1 cellular context compared by ENCODE assay signal in the genomic region with DNA sequence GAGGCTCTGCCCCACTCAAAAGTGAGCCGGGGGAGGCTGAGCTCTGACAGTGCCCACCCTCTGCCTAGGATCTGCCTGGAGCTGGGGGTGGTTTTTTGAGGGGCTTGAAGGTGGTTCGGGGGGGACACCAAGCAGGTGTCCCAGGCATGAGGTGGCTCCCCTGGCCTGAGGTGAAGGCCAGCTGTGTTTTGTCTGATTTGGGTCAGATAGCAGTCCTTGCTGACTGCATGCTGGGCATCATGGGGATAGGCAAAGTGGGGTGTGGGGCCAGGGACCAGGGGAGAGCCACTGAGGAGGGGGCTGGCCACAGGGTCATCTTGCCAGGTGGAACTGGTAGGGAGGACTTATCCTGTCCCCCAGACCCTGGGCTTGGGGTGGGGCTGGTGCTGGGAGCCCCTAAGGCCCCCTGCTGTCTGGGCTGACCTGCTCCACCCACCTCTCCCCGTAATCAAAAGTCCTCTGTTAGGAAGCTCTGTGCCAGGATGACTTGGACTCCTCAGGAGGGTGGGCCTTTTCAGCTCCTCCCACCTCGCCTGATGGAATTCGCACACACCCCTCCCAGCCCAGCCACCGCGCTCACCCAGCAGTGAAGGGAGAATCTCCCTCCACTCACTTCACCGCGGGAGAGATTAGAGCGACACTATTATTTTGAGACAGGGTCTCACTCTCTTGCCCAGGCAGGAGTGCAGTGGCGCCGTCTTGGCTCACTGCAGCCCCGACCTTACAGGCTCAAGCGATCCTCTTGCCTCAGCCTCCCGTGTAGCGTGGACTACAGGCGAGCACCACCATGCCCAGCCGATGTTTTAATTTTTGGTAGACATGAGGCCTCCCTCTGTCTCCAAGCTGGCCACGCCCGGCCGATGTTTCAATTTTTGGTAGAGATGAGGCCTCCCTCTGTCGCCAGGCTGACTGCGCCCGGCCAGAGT.
TF ChIP-seq lines count a peak whose summit lies in the region.

No MANE protein-coding gene starts in this region.

TF ChIP-seq in HepG2, 621 proteins besides CTCF, POLR2A, EP300 and RAD21 (continued from another document and continues in another):
- TF ChIP-seq FOXA3 (CRISPR knock-in tag; IDR thresholded peaks at IDR 0.05) (peak; percentile 4; the same call in 1 of the 2 replicates), MEF2D (CRISPR knock-in tag; IDR thresholded peaks at IDR 0.05) (no peak), RBAK (CRISPR knock-in tag; IDR thresholded peaks at IDR 0.05) (no peak), ZSCAN9 (CRISPR knock-in tag; IDR thresholded peaks at IDR 0.05; ENCODE audit: borderline replicate concordance) (no peak), ZNF274 (CRISPR knock-in tag; IDR thresholded peaks at IDR 0.05) (no peak), ZSCAN22 (CRISPR knock-in tag; IDR thresholded peaks at IDR 0.05) (no peak), THAP11 (CRISPR knock-in tag; IDR thresholded peaks at IDR 0.05) (0 out of 2 replicates have a peak, but pooled peaks have one; percentile 12), DNMT3B (CRISPR knock-in tag; conservative IDR thresholded peaks at IDR 0.05) (no peak), ESRRA (CRISPR knock-in tag; IDR thresholded peaks at IDR 0.05; ENCODE audit: low read depth) (no peak), ZNF432 (CRISPR knock-in tag; IDR thresholded peaks at IDR 0.05; ENCODE audit: borderline replicate concordance) (no peak), TSC22D2 (CRISPR knock-in tag; IDR thresholded peaks at IDR 0.05; ENCODE audit: borderline replicate concordance) (peak; percentile 44; the same call in 1 of the 2 replicates), TCF7 (IDR thresholded peaks at IDR 0.05; ENCODE audit: low read depth) (no peak), ZNF577 (CRISPR knock-in tag; IDR thresholded peaks at IDR 0.05; ENCODE audit: borderline replicate concordance, low read depth) (no peak; the same call in 1 of the 2 replicates), MTA3 (CRISPR knock-in tag; IDR thresholded peaks at IDR 0.05) (no peak), KDM2A (CRISPR knock-in tag; IDR thresholded peaks at IDR 0.05; ENCODE audit: borderline replicate concordance, low read depth) (peak; percentile 62; the same call in 1 of the 2 replicates), BCL6 (CRISPR knock-in tag; IDR thresholded peaks at IDR 0.05) (no peak), SMARCC2 (IDR thresholded peaks at IDR 0.05) (no peak), EED (CRISPR knock-in tag; IDR thresholded peaks at IDR 0.05) (no peak), MATR3 (CRISPR knock-in tag; IDR thresholded peaks at IDR 0.05) (no peak), HNRNPL (IDR thresholded peaks at IDR 0.05; ENCODE audit: low read depth, low read length) (peak; percentile 78)
- TF ChIP-seq, protein P1, sequence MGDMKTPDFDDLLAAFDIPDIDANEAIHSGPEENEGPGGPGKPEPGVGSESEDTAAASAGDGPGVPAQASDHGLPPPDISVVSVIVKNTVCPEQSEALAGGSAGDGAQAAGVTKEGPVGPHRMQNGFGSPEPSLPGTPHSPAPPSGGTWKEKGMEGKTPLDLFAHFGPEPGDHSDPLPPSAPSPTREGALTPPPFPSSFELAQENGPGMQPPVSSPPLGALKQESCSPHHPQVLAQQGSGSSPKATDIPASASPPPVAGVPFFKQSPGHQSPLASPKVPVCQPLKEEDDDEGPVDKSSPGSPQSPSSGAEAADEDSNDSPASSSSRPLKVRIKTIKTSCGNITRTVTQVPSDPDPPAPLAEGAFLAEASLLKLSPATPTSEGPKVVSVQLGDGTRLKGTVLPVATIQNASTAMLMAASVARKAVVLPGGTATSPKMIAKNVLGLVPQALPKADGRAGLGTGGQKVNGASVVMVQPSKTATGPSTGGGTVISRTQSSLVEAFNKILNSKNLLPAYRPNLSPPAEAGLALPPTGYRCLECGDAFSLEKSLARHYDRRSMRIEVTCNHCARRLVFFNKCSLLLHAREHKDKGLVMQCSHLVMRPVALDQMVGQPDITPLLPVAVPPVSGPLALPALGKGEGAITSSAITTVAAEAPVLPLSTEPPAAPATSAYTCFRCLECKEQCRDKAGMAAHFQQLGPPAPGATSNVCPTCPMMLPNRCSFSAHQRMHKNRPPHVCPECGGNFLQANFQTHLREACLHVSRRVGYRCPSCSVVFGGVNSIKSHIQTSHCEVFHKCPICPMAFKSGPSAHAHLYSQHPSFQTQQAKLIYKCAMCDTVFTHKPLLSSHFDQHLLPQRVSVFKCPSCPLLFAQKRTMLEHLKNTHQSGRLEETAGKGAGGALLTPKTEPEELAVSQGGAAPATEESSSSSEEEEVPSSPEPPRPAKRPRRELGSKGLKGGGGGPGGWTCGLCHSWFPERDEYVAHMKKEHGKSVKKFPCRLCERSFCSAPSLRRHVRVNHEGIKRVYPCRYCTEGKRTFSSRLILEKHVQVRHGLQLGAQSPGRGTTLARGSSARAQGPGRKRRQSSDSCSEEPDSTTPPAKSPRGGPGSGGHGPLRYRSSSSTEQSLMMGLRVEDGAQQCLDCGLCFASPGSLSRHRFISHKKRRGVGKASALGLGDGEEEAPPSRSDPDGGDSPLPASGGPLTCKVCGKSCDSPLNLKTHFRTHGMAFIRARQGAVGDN (CRISPR knock-in tag; IDR thresholded peaks at IDR 0.05), result no peak
- TF ChIP-seq, protein P2, sequence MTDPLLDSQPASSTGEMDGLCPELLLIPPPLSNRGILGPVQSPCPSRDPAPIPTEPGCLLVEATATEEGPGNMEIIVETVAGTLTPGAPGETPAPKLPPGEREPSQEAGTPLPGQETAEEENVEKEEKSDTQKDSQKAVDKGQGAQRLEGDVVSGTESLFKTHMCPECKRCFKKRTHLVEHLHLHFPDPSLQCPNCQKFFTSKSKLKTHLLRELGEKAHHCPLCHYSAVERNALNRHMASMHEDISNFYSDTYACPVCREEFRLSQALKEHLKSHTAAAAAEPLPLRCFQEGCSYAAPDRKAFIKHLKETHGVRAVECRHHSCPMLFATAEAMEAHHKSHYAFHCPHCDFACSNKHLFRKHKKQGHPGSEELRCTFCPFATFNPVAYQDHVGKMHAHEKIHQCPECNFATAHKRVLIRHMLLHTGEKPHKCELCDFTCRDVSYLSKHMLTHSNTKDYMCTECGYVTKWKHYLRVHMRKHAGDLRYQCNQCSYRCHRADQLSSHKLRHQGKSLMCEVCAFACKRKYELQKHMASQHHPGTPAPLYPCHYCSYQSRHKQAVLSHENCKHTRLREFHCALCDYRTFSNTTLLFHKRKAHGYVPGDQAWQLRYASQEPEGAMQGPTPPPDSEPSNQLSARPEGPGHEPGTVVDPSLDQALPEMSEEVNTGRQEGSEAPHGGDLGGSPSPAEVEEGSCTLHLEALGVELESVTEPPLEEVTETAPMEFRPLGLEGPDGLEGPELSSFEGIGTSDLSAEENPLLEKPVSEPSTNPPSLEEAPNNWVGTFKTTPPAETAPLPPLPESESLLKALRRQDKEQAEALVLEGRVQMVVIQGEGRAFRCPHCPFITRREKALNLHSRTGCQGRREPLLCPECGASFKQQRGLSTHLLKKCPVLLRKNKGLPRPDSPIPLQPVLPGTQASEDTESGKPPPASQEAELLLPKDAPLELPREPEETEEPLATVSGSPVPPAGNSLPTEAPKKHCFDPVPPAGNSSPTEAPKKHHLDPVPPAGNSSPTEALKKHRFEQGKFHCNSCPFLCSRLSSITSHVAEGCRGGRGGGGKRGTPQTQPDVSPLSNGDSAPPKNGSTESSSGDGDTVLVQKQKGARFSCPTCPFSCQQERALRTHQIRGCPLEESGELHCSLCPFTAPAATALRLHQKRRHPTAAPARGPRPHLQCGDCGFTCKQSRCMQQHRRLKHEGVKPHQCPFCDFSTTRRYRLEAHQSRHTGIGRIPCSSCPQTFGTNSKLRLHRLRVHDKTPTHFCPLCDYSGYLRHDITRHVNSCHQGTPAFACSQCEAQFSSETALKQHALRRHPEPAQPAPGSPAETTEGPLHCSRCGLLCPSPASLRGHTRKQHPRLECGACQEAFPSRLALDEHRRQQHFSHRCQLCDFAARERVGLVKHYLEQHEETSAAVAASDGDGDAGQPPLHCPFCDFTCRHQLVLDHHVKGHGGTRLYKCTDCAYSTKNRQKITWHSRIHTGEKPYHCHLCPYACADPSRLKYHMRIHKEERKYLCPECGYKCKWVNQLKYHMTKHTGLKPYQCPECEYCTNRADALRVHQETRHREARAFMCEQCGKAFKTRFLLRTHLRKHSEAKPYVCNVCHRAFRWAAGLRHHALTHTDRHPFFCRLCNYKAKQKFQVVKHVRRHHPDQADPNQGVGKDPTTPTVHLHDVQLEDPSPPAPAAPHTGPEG (CRISPR knock-in tag; IDR thresholded peaks at IDR 0.05), result no peak
- TF ChIP-seq, protein P3, sequence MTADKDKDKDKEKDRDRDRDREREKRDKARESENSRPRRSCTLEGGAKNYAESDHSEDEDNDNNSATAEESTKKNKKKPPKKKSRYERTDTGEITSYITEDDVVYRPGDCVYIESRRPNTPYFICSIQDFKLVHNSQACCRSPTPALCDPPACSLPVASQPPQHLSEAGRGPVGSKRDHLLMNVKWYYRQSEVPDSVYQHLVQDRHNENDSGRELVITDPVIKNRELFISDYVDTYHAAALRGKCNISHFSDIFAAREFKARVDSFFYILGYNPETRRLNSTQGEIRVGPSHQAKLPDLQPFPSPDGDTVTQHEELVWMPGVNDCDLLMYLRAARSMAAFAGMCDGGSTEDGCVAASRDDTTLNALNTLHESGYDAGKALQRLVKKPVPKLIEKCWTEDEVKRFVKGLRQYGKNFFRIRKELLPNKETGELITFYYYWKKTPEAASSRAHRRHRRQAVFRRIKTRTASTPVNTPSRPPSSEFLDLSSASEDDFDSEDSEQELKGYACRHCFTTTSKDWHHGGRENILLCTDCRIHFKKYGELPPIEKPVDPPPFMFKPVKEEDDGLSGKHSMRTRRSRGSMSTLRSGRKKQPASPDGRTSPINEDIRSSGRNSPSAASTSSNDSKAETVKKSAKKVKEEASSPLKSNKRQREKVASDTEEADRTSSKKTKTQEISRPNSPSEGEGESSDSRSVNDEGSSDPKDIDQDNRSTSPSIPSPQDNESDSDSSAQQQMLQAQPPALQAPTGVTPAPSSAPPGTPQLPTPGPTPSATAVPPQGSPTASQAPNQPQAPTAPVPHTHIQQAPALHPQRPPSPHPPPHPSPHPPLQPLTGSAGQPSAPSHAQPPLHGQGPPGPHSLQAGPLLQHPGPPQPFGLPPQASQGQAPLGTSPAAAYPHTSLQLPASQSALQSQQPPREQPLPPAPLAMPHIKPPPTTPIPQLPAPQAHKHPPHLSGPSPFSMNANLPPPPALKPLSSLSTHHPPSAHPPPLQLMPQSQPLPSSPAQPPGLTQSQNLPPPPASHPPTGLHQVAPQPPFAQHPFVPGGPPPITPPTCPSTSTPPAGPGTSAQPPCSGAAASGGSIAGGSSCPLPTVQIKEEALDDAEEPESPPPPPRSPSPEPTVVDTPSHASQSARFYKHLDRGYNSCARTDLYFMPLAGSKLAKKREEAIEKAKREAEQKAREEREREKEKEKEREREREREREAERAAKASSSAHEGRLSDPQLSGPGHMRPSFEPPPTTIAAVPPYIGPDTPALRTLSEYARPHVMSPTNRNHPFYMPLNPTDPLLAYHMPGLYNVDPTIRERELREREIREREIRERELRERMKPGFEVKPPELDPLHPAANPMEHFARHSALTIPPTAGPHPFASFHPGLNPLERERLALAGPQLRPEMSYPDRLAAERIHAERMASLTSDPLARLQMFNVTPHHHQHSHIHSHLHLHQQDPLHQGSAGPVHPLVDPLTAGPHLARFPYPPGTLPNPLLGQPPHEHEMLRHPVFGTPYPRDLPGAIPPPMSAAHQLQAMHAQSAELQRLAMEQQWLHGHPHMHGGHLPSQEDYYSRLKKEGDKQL (CRISPR knock-in tag; IDR thresholded peaks at IDR 0.05; ENCODE audit: low read depth), result no peak
- TF ChIP-seq, protein P4, sequence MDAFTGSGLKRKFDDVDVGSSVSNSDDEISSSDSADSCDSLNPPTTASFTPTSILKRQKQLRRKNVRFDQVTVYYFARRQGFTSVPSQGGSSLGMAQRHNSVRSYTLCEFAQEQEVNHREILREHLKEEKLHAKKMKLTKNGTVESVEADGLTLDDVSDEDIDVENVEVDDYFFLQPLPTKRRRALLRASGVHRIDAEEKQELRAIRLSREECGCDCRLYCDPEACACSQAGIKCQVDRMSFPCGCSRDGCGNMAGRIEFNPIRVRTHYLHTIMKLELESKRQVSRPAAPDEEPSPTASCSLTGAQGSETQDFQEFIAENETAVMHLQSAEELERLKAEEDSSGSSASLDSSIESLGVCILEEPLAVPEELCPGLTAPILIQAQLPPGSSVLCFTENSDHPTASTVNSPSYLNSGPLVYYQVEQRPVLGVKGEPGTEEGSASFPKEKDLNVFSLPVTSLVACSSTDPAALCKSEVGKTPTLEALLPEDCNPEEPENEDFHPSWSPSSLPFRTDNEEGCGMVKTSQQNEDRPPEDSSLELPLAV (CRISPR knock-in tag; conservative IDR thresholded peaks at IDR 0.05; ENCODE audit: low read depth), result no peak
- TF ChIP-seq, protein P5, sequence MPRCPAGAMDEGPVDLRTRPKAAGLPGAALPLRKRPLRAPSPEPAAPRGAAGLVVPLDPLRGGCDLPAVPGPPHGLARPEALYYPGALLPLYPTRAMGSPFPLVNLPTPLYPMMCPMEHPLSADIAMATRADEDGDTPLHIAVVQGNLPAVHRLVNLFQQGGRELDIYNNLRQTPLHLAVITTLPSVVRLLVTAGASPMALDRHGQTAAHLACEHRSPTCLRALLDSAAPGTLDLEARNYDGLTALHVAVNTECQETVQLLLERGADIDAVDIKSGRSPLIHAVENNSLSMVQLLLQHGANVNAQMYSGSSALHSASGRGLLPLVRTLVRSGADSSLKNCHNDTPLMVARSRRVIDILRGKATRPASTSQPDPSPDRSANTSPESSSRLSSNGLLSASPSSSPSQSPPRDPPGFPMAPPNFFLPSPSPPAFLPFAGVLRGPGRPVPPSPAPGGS (CRISPR knock-in tag; IDR thresholded peaks at IDR 0.05), result no peak
- TF ChIP-seq, protein P6, sequence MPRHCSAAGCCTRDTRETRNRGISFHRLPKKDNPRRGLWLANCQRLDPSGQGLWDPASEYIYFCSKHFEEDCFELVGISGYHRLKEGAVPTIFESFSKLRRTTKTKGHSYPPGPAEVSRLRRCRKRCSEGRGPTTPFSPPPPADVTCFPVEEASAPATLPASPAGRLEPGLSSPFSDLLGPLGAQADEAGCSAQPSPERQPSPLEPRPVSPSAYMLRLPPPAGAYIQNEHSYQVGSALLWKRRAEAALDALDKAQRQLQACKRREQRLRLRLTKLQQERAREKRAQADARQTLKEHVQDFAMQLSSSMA (CRISPR knock-in tag; IDR thresholded peaks at IDR 0.05), result peak; percentile 48; the same call in 1 of the 2 replicates
- TF ChIP-seq, protein P7, sequence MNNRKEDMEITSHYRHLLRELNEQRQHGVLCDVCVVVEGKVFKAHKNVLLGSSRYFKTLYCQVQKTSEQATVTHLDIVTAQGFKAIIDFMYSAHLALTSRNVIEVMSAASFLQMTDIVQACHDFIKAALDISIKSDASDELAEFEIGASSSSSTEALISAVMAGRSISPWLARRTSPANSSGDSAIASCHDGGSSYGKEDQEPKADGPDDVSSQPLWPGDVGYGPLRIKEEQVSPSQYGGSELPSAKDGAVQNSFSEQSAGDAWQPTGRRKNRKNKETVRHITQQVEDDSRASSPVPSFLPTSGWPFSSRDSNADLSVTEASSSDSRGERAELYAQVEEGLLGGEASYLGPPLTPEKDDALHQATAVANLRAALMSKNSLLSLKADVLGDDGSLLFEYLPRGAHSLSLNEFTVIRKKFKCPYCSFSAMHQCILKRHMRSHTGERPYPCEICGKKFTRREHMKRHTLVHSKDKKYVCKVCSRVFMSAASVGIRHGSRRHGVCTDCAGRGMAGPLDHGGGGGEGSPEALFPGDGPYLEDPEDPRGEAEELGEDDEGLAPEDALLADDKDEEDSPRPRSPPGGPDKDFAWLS (CRISPR knock-in tag; IDR thresholded peaks at IDR 0.05; ENCODE audit: borderline replicate concordance), result no peak
- TF ChIP-seq, protein P8, sequence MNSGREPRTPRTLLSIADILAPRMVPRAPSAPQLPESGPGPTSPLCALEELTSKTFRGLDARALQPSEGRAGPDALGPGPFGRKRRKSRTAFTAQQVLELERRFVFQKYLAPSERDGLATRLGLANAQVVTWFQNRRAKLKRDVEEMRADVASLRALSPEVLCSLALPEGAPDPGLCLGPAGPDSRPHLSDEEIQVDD (CRISPR knock-in tag; IDR thresholded peaks at IDR 0.05; ENCODE audit: borderline replicate concordance), result no peak
